In the genomic region with DNA sequence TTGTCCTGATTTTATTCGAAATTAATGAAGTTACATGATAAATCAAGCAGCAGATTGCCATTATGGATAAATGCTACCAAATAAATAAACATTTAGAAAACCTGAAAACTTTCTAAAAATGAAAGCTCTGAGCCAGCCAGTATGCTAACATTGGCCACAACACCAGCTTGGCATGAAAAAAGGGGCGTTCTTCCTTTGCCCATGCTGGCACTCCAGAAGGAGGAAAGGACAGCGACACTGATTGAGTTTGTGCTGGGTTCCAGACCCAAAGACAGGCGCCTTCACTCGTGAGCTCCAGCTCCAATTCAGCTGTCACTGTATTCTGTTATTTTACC, we compare ENCODE assay signal across 14 cellular contexts. TPM values are rescaled to one million over a fixed set of nuclear protein-coding genes. Genes with fewer than 3 reads are reported as not detected.
A peak's percentile ranks its signal among the peaks of the same experiment; 100 is the strongest.
DNase-seq lines count a peak whose midpoint lies in the region; ATAC-seq and TF ChIP-seq lines count a peak whose summit lies in the region.
"Had no signal": no experiment of that assay in that cellular context is flagged by ENCODE, and none has a peak within 500 bp of the region (broad histone marks: within the 10 kb centered on the region; RNA-seq: fewer than 3 reads in every experiment).

No MANE protein-coding gene starts in this region.

- peak overlapping the region; percentile 93 for H3K27ac Mint-ChIP-seq in activated CD8-positive, alpha-beta T cell treated with anti-CD3 and anti-CD28 coated beads for 36 hours

- TF ChIP-seq POLR2A in transverse colon (IDR thresholded peaks at IDR 0.05): no peak

- H3K36me3 ChIP-seq in transverse colon: no peaks in the 10 kb centered on the region
- H3K36me3 ChIP-seq: BE2C, gastroesophageal sphincter, SJCRH30 had no signal

- H3K9me3 ChIP-seq in transverse colon: no peaks in the 10 kb centered on the region
- H3K9me3 ChIP-seq: BE2C, gastroesophageal sphincter, mucosa of descending colon, SJCRH30 had no signal

- ATAC-seq in activated T-cell treated with anti-CD3 and anti-CD28 coated beads, Interleukin-2, amount 50 U/mL, for 4 hours: no peak
- no peak for ATAC-seq in activated CD8-positive, alpha-beta T cell treated with anti-CD3 and anti-CD28 coated beads for 36 hours
- no peak for ATAC-seq in HG03097 (IDR thresholded peaks at IDR 0.05; ENCODE audit: low FRiP score, unreplicated experiment)

- no peak for TF ChIP-seq CTCF in activated CD8-positive, alpha-beta T cell treated with anti-CD3 and anti-CD28 coated beads for 36 hours (IDR thresholded peaks at IDR 0.05)
- TF ChIP-seq CTCF in transverse colon (IDR thresholded peaks at IDR 0.05): no peak

- no peaks in the 10 kb centered on the region for H3K27me3 ChIP-seq in transverse colon
- H3K27me3 ChIP-seq: BE2C, gastroesophageal sphincter, SJCRH30 had no signal

- peaks cover 12% of the 10 kb centered on the region for H3K36me3 Mint-ChIP-seq in activated T-cell treated with anti-CD3 and anti-CD28 coated beads, Interleukin-2, amount 50 U/mL, for 4 hours (ENCODE audit: insufficient read depth)
- H3K36me3 Mint-ChIP-seq in activated CD8-positive, alpha-beta T cell treated with anti-CD3 and anti-CD28 coated beads for 36 hours (ENCODE audit: low read depth): peaks cover 5% of the 10 kb centered on the region

- no peaks in the 10 kb centered on the region for H3K9me3 Mint-ChIP-seq in activated T-cell treated with anti-CD3 and anti-CD28 coated beads, Interleukin-2, amount 50 U/mL, for 4 hours
- no peaks in the 10 kb centered on the region for H3K9me3 Mint-ChIP-seq in activated CD8-positive, alpha-beta T cell treated with anti-CD3 and anti-CD28 coated beads for 36 hours

- TF ChIP-seq EP300 in transverse colon (IDR thresholded peaks at IDR 0.05; ENCODE audit: low read depth): no peak

- POLR2A ChIA-PET in activated CD8-positive, alpha-beta T cell treated with anti-CD3 and anti-CD28 coated beads for 36 hours (lab: Charles Lee): interaction anchor here (1.1 to 2.2 kb wide), 2 partner anchors 18 to 34 kb away, joined by 3 to 10 read pairs; no protein-coding TSS in a partner anchor

- H3K4me3 ChIP-seq in transverse colon: peak overlapping the region in 1 of 4 donors; percentile 11
- H3K4me3 ChIP-seq: mucosa of descending colon, SJCRH30 had no signal

- in situ Hi-C loops in transverse colon (cut with MboI; ENCODE audit: low pct_ligation_motif_present in 1 of 4, low pct_unique_long_range_greater_than_20kb in 1 of 4, low sequenced_read_pairs in 3 of 4): no loop called here

- peak overlapping the region; percentile 74 for H3K4me3 Mint-ChIP-seq in activated T-cell treated with anti-CD3 and anti-CD28 coated beads, Interleukin-2, amount 50 U/mL, for 4 hours
- peak overlapping the region; percentile 65 for H3K4me3 Mint-ChIP-seq in activated CD8-positive, alpha-beta T cell treated with anti-CD3 and anti-CD28 coated beads for 36 hours

- DNase-seq in activated T-cell treated with anti-CD3 and anti-CD28 coated beads, Interleukin-2, amount 50 U/mL, for 4 hours: no peak
- no peak for DNase-seq in activated T-cell treated with anti-CD3 and anti-CD28 coated beads, Interleukin-2, amount 50 U/mL, for 48 hours
- DNase-seq in activated CD8-positive, alpha-beta T cell treated with anti-CD3 and anti-CD28 coated beads for 36 hours: no peak
- DNase-seq in medulla oblongata (ENCODE audit: extremely low spot score) (peak; percentile 30), transverse colon (no peak), NCI-H2196 (lab: John Stamatoyannopoulos, UW; ENCODE audit: unreplicated experiment) (no peak), putamen (ENCODE audit: low spot score) (no peak)
- DNase-seq: BE2C, KG1, NCI-H2227 treated with DMSO at 0.1 percent for 48 hours, SJCRH30 had no signal

- 74 to 79% methylated on average over 4 to 5 of the region's 5 CpGs for WGBS in transverse colon (ENCODE audit: low coverage in 1 of 2), 2 donors

- CTCF ChIA-PET in activated CD8-positive, alpha-beta T cell treated with anti-CD3 and anti-CD28 coated beads for 36 hours (lab: Charles Lee): interaction anchor here (0.7 to 3.4 kb wide), 7 partner anchors 10 to 96 kb away, joined by 3 to 18 read pairs (median 6); no protein-coding TSS in a partner anchor

- no peaks in the 10 kb centered on the region for H3K27me3 Mint-ChIP-seq in activated T-cell treated with anti-CD3 and anti-CD28 coated beads, Interleukin-2, amount 50 U/mL, for 4 hours (ENCODE audit: low read depth)
- no peaks in the 10 kb centered on the region for H3K27me3 Mint-ChIP-seq in activated CD8-positive, alpha-beta T cell treated with anti-CD3 and anti-CD28 coated beads for 36 hours

- intact Hi-C loops in activated CD8-positive, alpha-beta T cell treated with anti-CD3 and anti-CD28 coated beads for 36 hours (cut with micrococcal nuclease): no loop called here
- intact Hi-C loops in transverse colon (cut with DNase I; ENCODE audit: low total_unique reads): no loop called here

- peak overlapping the region; percentile 44 to 67 (median 48) for H3K27ac ChIP-seq in transverse colon
- H3K27ac ChIP-seq: SJCRH30 had no signal

- peaks cover 8 to 57% (median 29%) of the 10 kb centered on the region in 4 donors for H3K4me1 ChIP-seq in transverse colon
- H3K4me1 ChIP-seq: BE2C, SJCRH30 had no signal

- H3K4me1 Mint-ChIP-seq in activated T-cell treated with anti-CD3 and anti-CD28 coated beads, Interleukin-2, amount 50 U/mL, for 4 hours (ENCODE audit: low read depth): peaks cover 73% of the 10 kb centered on the region
- H3K4me1 Mint-ChIP-seq in activated CD8-positive, alpha-beta T cell treated with anti-CD3 and anti-CD28 coated beads for 36 hours (ENCODE audit: low read depth): peaks cover 68% of the 10 kb centered on the region

RNA-seq across cellular contexts. Expression of a gene that starts 5.1 kb away (rescaled TPM):
- 10 to 100 TPM; 20.0 to 26.0 (median 25.6) TPM for total RNA-seq in activated T-cell treated with anti-CD3 and anti-CD28 coated beads, Interleukin-2, amount 50 U/mL, for 4 hours
- total RNA-seq in activated CD8-positive, alpha-beta T cell treated with anti-CD3 and anti-CD28 coated beads for 36 hours: 10 to 100 TPM; 17.3 to 18.3 TPM
- 10 to 100 TPM in 3 of 4 donors, 1 to 10 TPM in 1; 8.2 to 33.0 (median 16.4) TPM for total RNA-seq in transverse colon

RNA-seq across cellular contexts. Expression of a gene that starts 57.4 kb away (rescaled TPM):
- total RNA-seq in activated T-cell treated with anti-CD3 and anti-CD28 coated beads, Interleukin-2, amount 50 U/mL, for 4 hours: 1 to 10 TPM in 1 of 3 donors, under 1 TPM in 2; 0.38 to 1.2 (median 0.58) TPM
- total RNA-seq in activated CD8-positive, alpha-beta T cell treated with anti-CD3 and anti-CD28 coated beads for 36 hours: not detected
- total RNA-seq in transverse colon: 10 to 100 TPM in 2 of 4 donors, 1 to 10 TPM in 2; 3.0 to 26.5 (median 11.8) TPM
